Comparison of ENCODE assay signal across 10 cellular contexts in the genomic region with DNA sequence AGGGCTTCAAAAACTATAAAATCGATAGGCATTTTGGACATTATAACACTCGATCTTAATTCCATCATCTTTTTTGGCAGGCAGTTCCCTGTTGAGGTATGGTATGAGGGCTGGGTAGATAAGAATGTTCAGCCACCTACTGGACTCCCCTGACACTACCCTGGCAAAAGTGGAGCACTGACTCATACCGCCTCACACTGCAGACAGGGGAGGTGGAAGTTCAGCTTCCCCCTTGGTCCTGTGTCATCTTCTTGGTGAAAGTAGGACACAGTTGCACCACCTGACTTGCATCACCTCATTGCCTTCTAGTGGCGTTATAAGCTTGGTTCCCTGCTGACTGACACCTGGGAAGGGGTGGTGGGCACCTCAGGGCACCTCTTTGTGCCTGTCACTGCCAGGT. TPM values are rescaled to one million over a fixed set of nuclear protein-coding genes. Genes with fewer than 3 reads are reported as not detected.
DNase-seq lines count a peak whose midpoint lies in the region; ATAC-seq and TF ChIP-seq lines count a peak whose summit lies in the region.
"Had no signal": no experiment of that assay in that cellular context is flagged by ENCODE, and none has a peak within 500 bp of the region (broad histone marks: within the 10 kb centered on the region; RNA-seq: fewer than 3 reads in every experiment).

No MANE protein-coding gene starts in this region.

- peak; percentile 56 to 71 for ATAC-seq in upper lobe of left lung (ENCODE audit: low FRiP score in 2 of 2)
- ATAC-seq in GM18502 (IDR thresholded peaks at IDR 0.05; ENCODE audit: poor library complexity, unreplicated experiment) = no peak

- no peak overlapping the region for H3K4me3 ChIP-seq in upper lobe of left lung
- H3K4me3 ChIP-seq: HAP-1 had no signal

- intact Hi-C loops in cardiac septum (cut with DNase I) = no loop called here
- intact Hi-C loops in posterior vena cava (cut with DNase I) = no loop called here

- no peak for TF ChIP-seq POLR2A in upper lobe of left lung (IDR thresholded peaks at IDR 0.05)

- peaks cover 0 to 51% (median 21%) of the 10 kb centered on the region in 4 donors for H3K36me3 ChIP-seq in upper lobe of left lung

- H3K9me3 ChIP-seq in upper lobe of left lung = no peaks in the 10 kb centered on the region
- H3K9me3 ChIP-seq: HAP-1 had no signal

- H3K27ac ChIP-seq in upper lobe of left lung = no peak overlapping the region

- peak; percentile 7 for DNase-seq in stimulated activated CD4-positive, alpha-beta T cell treated with anti-CD3 and anti-CD28 coated beads, Interleukin-15, amount 100 ng/mL, for 24 hours
- DNase-seq in stimulated activated CD4-positive, alpha-beta T cell treated with anti-CD3 and anti-CD28 coated beads, Interleukin-2, amount 100 ng/mL, for 48 hours = no peak
- peak; percentile 43 for DNase-seq in SW480 (ENCODE audit: low spot score)
- peak; percentile 75 for DNase-seq in cardiac septum (ENCODE audit: low spot score)
- peak in 1 of 2 donors; percentile 21 for DNase-seq in upper lobe of left lung
- DNase-seq in activated effector memory CD4-positive, alpha-beta T cell treated with Interleukin-2 at 50 U/mL for 16 hours = no peak
- no peak for DNase-seq in posterior vena cava (ENCODE audit: low spot score)
- DNase-seq: NCI-H2171 had no signal

- TF ChIP-seq CTCF in upper lobe of left lung (IDR thresholded peaks at IDR 0.05) = peak in 1 of 6 experiments; percentile 9

- H3K27me3 ChIP-seq in upper lobe of left lung = no peaks in the 10 kb centered on the region

- no peak for TF ChIP-seq EP300 in upper lobe of left lung (IDR thresholded peaks at IDR 0.05)

- WGBS in upper lobe of left lung, 2 donors = 91 to 92% methylated on average over 4 of the region's 4 CpGs

- no peaks in the 10 kb centered on the region for H3K4me1 ChIP-seq in upper lobe of left lung
- H3K4me1 ChIP-seq: HAP-1 had no signal

RNA-seq across cellular contexts. Expression of gene PAAF1, which starts 30.4 kb away (rescaled TPM):
- 14.9 TPM for total RNA-seq in cardiac septum
- 10 to 100 TPM in 4 of 6 donors, 1 to 10 TPM in 2; 8.8 to 58.7 (median 12.6) TPM for total RNA-seq in upper lobe of left lung
- 10 to 100 TPM in 1 of 2 donors, 1 to 10 TPM in 1; 9.5 to 14.6 TPM for total RNA-seq in posterior vena cava

RNA-seq across cellular contexts. Expression of gene COA4, which starts 30.5 kb away (rescaled TPM):
- total RNA-seq in cardiac septum (52.9 TPM), upper lobe of left lung (10 to 100 TPM; 27.2 to 77.4 (median 47.5) TPM), posterior vena cava (10 to 100 TPM; 36.3 to 37.2 TPM)

RNA-seq across cellular contexts. Expression of gene DNAJB13, which starts 43.6 kb away (rescaled TPM):
- not detected for total RNA-seq in cardiac septum
- total RNA-seq in upper lobe of left lung = 10 to 100 TPM in 2 of 6 donors, 1 to 10 TPM in 3, under 1 TPM in 1; 0.49 to 16.5 (median 6.3) TPM
- not detected for total RNA-seq in posterior vena cava

Comparison
In these comparisons a context has a peak if more than half of its experiments do, and no peak if none do; other contexts are left out.
1. DNase-seq: peak in stimulated activated CD4-positive, alpha-beta T cell treated with anti-CD3 and anti-CD28 coated beads, Interleukin-15, amount 100 ng/mL, for 24 hours (single experiment), SW480 (single experiment) and cardiac septum (single experiment); none in stimulated activated CD4-positive, alpha-beta T cell treated with anti-CD3 and anti-CD28 coated beads, Interleukin-2, amount 100 ng/mL, for 48 hours (0 of 2), activated effector memory CD4-positive, alpha-beta T cell treated with Interleukin-2 at 50 U/mL for 16 hours (single experiment) and posterior vena cava (single experiment).